ENCODE assay signal across 11 cellular contexts in genomic region chr20:17964632-17965031, GRCh38. TPM values are rescaled to one million over a fixed set of nuclear protein-coding genes. Genes with fewer than 3 reads are reported as not detected.
A peak's percentile ranks its signal among the peaks of the same experiment; 100 is the strongest.
DNase-seq lines count a peak whose midpoint lies in the region; ATAC-seq and TF ChIP-seq lines count a peak whose summit lies in the region.
"Had no signal": no experiment of that assay in that cellular context is flagged by ENCODE, and none has a peak within 500 bp of the region (broad histone marks: within the 10 kb centered on the region; RNA-seq: fewer than 3 reads in every experiment).

No MANE protein-coding gene starts in this region.

- H3K4me3 ChIP-seq in iPS-18a (ENCODE audit: low read length) (peak overlapping the region; percentile 97), gastroesophageal sphincter (no peak overlapping the region)

- 74 to 85% methylated on average over 3 of the region's 3 CpGs for WGBS in gastroesophageal sphincter (ENCODE audit: low coverage in 1 of 2), 2 donors

- in situ Hi-C loops in G401 (cut with HindIII; ENCODE audit: low sequenced_read_pairs), result no loop called here

- no peaks in the 10 kb centered on the region for H3K27me3 ChIP-seq in iPS-18a (ENCODE audit: control insufficient read depth, insufficient read depth, low read length)
- no peaks in the 10 kb centered on the region for H3K27me3 ChIP-seq in gastroesophageal sphincter
- H3K27me3 ChIP-seq: dorsolateral prefrontal cortex had no signal

- H3K4me1 ChIP-seq in iPS-18a (ENCODE audit: control insufficient read depth, low read depth, low read length) (peaks cover 50% of the 10 kb centered on the region), gastroesophageal sphincter (peaks cover 4 to 81% (median 20%) of the 10 kb centered on the region in 3 donors)

- no peak for DNase-seq in activated CD4-positive, alpha-beta T cell treated with anti-CD3 and anti-CD28 coated beads for 36 hours
- DNase-seq in activated CD4-positive, alpha-beta T cell treated with anti-CD3 and anti-CD28 coated beads, Interleukin-2, amount 50 U/mL, for 48 hours, result no peak
- no peak for DNase-seq in WTC11 (ENCODE audit: low spot score)
- no peak for DNase-seq in G401 (ENCODE audit: low spot score)
- no peak for DNase-seq in cerebellar nuclear complex (lab: John Stamatoyannopoulos, UW)
- DNase-seq: ACHN, dorsolateral prefrontal cortex, NCI-H1930 had no signal

- TF ChIP-seq EP300 in gastroesophageal sphincter (IDR thresholded peaks at IDR 0.05), result no peak

- H3K36me3 ChIP-seq in iPS-18a (ENCODE audit: control insufficient read depth, low read depth, low read length) (peaks cover 15% of the 10 kb centered on the region), gastroesophageal sphincter (no peaks in the 10 kb centered on the region)

- no peak for TF ChIP-seq POLR2A in gastroesophageal sphincter (IDR thresholded peaks at IDR 0.05)

- TF ChIP-seq CTCF in WTC11 (IDR thresholded peaks at IDR 0.05) (no peak), gastroesophageal sphincter (IDR thresholded peaks at IDR 0.05) (no peak)

- POLR2A ChIA-PET in activated CD4-positive, alpha-beta T cell treated with anti-CD3 and anti-CD28 coated beads for 36 hours (lab: Charles Lee), result no interaction called here
- POLR2A ChIA-PET in WTC11 (lab: Charles Lee), result interaction anchor here (0.6 to 1.5 kb wide), 2 partner anchors 22 to 282 kb away, joined by 4 to 5 read pairs; partner anchors contain the start of gene RRBP1

- H3K27me3 Mint-ChIP-seq in activated CD4-positive, alpha-beta T cell treated with anti-CD3 and anti-CD28 coated beads for 36 hours, result no peaks in the 10 kb centered on the region
- no peaks in the 10 kb centered on the region for H3K27me3 Mint-ChIP-seq in WTC11 (ENCODE audit: low read depth)
- no peaks in the 10 kb centered on the region for H3K27me3 Mint-ChIP-seq in stimulated activated memory B cell treated with anti-CD40 and anti-IgM and Interleukin-4, amounts not matched to agents 10 μg/mL and 1 μg/mL and 100 μg/mL, for 72 hours

- H3K9me3 ChIP-seq in iPS-18a (ENCODE audit: control insufficient read depth, low read depth, low read length) (no peaks in the 10 kb centered on the region), gastroesophageal sphincter (no peaks in the 10 kb centered on the region)

- peak overlapping the region; percentile 99 for H3K9ac ChIP-seq in iPS-18a (ENCODE audit: low read length)

- ATAC-seq in activated CD4-positive, alpha-beta T cell treated with anti-CD3 and anti-CD28 coated beads for 36 hours, result no peak
- ATAC-seq in WTC11 (no peak), gastroesophageal sphincter (no peak)
- ATAC-seq in stimulated activated memory B cell treated with anti-CD40 and anti-IgM and Interleukin-4, amounts not matched to agents 10 μg/mL and 1 μg/mL and 100 μg/mL, for 72 hours, result no peak

- peaks cover 60% of the 10 kb centered on the region for H3K4me1 Mint-ChIP-seq in activated CD4-positive, alpha-beta T cell treated with anti-CD3 and anti-CD28 coated beads for 36 hours
- peaks cover 72% of the 10 kb centered on the region for H3K4me1 Mint-ChIP-seq in WTC11
- peaks cover 81% of the 10 kb centered on the region for H3K4me1 Mint-ChIP-seq in stimulated activated memory B cell treated with anti-CD40 and anti-IgM and Interleukin-4, amounts not matched to agents 10 μg/mL and 1 μg/mL and 100 μg/mL, for 72 hours

- intact Hi-C loops in activated CD4-positive, alpha-beta T cell treated with anti-CD3 and anti-CD28 coated beads for 36 hours (cut with DNase I, micrococcal nuclease), result loop anchor here in 1 of 2 experiments (5.0 to 10.0 kb wide), 2 partner anchors 392 to 600 kb away; partner anchors contain the start of genes DSTN and SMIM26

- CTCF ChIA-PET in activated CD4-positive, alpha-beta T cell treated with anti-CD3 and anti-CD28 coated beads for 36 hours (lab: Charles Lee), result interaction anchor here (0.8 to 1.4 kb wide), 5 partner anchors 9 to 428 kb away, joined by 3 to 7 read pairs (median 3); no protein-coding TSS in a partner anchor
- CTCF ChIA-PET in WTC11 (lab: Charles Lee), result no interaction called here

- H3K27ac ChIP-seq in iPS-18a (ENCODE audit: low read length), result no peak overlapping the region
- H3K27ac ChIP-seq in gastroesophageal sphincter, result no peak overlapping the region

- H3K4me3 Mint-ChIP-seq in activated CD4-positive, alpha-beta T cell treated with anti-CD3 and anti-CD28 coated beads for 36 hours, result peak overlapping the region; percentile 87
- peak overlapping the region; percentile 86 for H3K4me3 Mint-ChIP-seq in WTC11
- peak overlapping the region; percentile 94 for H3K4me3 Mint-ChIP-seq in stimulated activated memory B cell treated with anti-CD40 and anti-IgM and Interleukin-4, amounts not matched to agents 10 μg/mL and 1 μg/mL and 100 μg/mL, for 72 hours

- H3K27ac Mint-ChIP-seq in activated CD4-positive, alpha-beta T cell treated with anti-CD3 and anti-CD28 coated beads for 36 hours, result peak overlapping the region; percentile 84
- H3K27ac Mint-ChIP-seq in WTC11, result peak overlapping the region; percentile 69
- peak overlapping the region; percentile 100 for H3K27ac Mint-ChIP-seq in stimulated activated memory B cell treated with anti-CD40 and anti-IgM and Interleukin-4, amounts not matched to agents 10 μg/mL and 1 μg/mL and 100 μg/mL, for 72 hours

- no peaks in the 10 kb centered on the region for H3K9me3 Mint-ChIP-seq in activated CD4-positive, alpha-beta T cell treated with anti-CD3 and anti-CD28 coated beads for 36 hours (ENCODE audit: low read depth)
- no peaks in the 10 kb centered on the region for H3K9me3 Mint-ChIP-seq in WTC11
- no peaks in the 10 kb centered on the region for H3K9me3 Mint-ChIP-seq in stimulated activated memory B cell treated with anti-CD40 and anti-IgM and Interleukin-4, amounts not matched to agents 10 μg/mL and 1 μg/mL and 100 μg/mL, for 72 hours

- peaks cover 72% of the 10 kb centered on the region for H3K36me3 Mint-ChIP-seq in activated CD4-positive, alpha-beta T cell treated with anti-CD3 and anti-CD28 coated beads for 36 hours (ENCODE audit: low read depth)
- peaks cover 36% of the 10 kb centered on the region for H3K36me3 Mint-ChIP-seq in WTC11
- peaks cover 57% of the 10 kb centered on the region for H3K36me3 Mint-ChIP-seq in stimulated activated memory B cell treated with anti-CD40 and anti-IgM and Interleukin-4, amounts not matched to agents 10 μg/mL and 1 μg/mL and 100 μg/mL, for 72 hours

TF ChIP-seq in WTC11, 78 proteins besides CTCF, POLR2A, EP300 and RAD21 (continues in another document):
- no peak for TF ChIP-seq ZBTB43 (CRISPR knock-in tag; IDR thresholded peaks at IDR 0.05)
- no peak for TF ChIP-seq JUN (CRISPR knock-in tag; IDR thresholded peaks at IDR 0.05)
- TF ChIP-seq NFE2L1 (CRISPR knock-in tag; IDR thresholded peaks at IDR 0.05), result no peak
- TF ChIP-seq NFATC4 (CRISPR knock-in tag; IDR thresholded peaks at IDR 0.05), result no peak
- TF ChIP-seq ATF3 (CRISPR knock-in tag; conservative IDR thresholded peaks at IDR 0.05), result no peak
- no peak for TF ChIP-seq ZNF232 (CRISPR knock-in tag; IDR thresholded peaks at IDR 0.05)
- no peak for TF ChIP-seq E2F4 (CRISPR knock-in tag; IDR thresholded peaks at IDR 0.05; ENCODE audit: borderline replicate concordance, low read depth)
- TF ChIP-seq GTF2I (CRISPR knock-in tag; conservative IDR thresholded peaks at IDR 0.05), result no peak
- no peak for TF ChIP-seq E2F5 (CRISPR knock-in tag; IDR thresholded peaks at IDR 0.05)

RNA-seq across cellular contexts. Expression of gene SNX5, which starts 4.0 kb away (rescaled TPM):
- total RNA-seq in activated CD4-positive, alpha-beta T cell treated with anti-CD3 and anti-CD28 coated beads for 36 hours, result 100 to 1,000 TPM; 204 to 227 TPM
- total RNA-seq in WTC11 (2021) (172 to 192 TPM (median 173 TPM) in 3 replicates), gastroesophageal sphincter (10 to 100 TPM; 47.5 to 90.9 (median 70.2) TPM)
- 150 and 169 TPM in 2 replicates for total RNA-seq in G401 (2014; rRNA removed; shearing (Covaris generic))

RNA-seq across cellular contexts. Expression of gene MGME1, which starts 4.2 kb away (rescaled TPM):
- 10 to 100 TPM; 24.1 to 29.7 TPM for total RNA-seq in activated CD4-positive, alpha-beta T cell treated with anti-CD3 and anti-CD28 coated beads for 36 hours
- total RNA-seq in WTC11 (2021) (55.0 to 59.2 TPM (median 56.0 TPM) in 3 replicates), gastroesophageal sphincter (10 to 100 TPM in 2 of 4 donors, 1 to 10 TPM in 2; 6.3 to 13.5 (median 9.9) TPM)
- total RNA-seq in G401 (2014; rRNA removed; shearing (Covaris generic)), result 20.9 and 34.5 TPM in 2 replicates
